In genomic region chr2:86842607-86843234, GRCh38 we compare ENCODE assay signal across 5 cellular contexts. TPM values are rescaled to one million over a fixed set of nuclear protein-coding genes. Genes with fewer than 3 reads are reported as not detected.
"Had no signal": no experiment of that assay in that cellular context is flagged by ENCODE, and none has a peak within 500 bp of the region (broad histone marks: within the 10 kb centered on the region; RNA-seq: fewer than 3 reads in every experiment).

No MANE protein-coding gene starts in this region.

RNA-seq across cellular contexts. Expression of gene CD8B, which starts 19.0 kb away (rescaled TPM):
- total RNA-seq: activated B cell treated with CpG ODN at 0.5 μM for 24 hours, foreskin keratinocyte, mammary epithelial cell, occipital lobe, urinary bladder had no signal

RNA-seq across cellular contexts. Expression of gene CD8A, which starts 52.0 kb away (rescaled TPM):
- total RNA-seq: urinary bladder had no signal
